17 cellular contexts compared by ENCODE assay signal in the genomic region with DNA sequence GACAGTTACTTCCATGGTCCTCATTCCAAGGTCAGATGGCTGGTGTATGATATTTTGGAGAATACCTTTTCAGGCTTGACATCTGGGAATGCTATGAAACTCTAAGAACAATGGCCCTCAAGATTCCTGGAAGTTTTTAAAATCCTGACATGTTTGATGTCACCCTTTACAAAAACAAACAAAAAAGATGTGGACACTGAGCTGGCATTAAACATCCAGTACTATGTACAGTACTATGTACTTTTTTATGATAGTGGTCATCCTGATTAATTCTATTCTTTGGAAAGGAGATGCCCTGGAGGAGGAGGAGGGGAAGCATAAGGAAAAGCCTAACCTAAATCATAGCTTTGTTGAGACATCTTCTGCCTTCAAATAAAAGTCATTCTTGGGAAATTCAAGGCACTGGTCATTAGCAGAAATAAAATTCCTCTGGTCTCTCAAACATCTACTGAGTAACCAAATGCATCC.
A peak's percentile ranks its signal among the peaks of the same experiment; 100 is the strongest.
DNase-seq lines count a peak whose midpoint lies in the region; ATAC-seq lines count a peak whose summit lies in the region.
"Had no signal": no experiment of that assay in that cellular context is flagged by ENCODE, and none has a peak within 500 bp of the region (broad histone marks: within the 10 kb centered on the region; RNA-seq: fewer than 3 reads in every experiment).

No MANE protein-coding gene starts in this region.

- peak; percentile 17 for DNase-seq in ELR (ENCODE audit: low read depth)
- DNase-seq in SJSA1 (ENCODE audit: low read depth in 1 of 2, low spot score in 2 of 2) = peak; percentile 64 to 95
- DNase-seq in fibroblast of gingiva (ENCODE audit: low read depth) = peak; percentile 15
- DNase-seq in NCI-H146 (lab: John Stamatoyannopoulos, UW) = no peak
- no peak for DNase-seq in KBM-7
- DNase-seq: activated CD4-positive, alpha-beta T cell treated with anti-CD3 and anti-CD28 coated beads, Interleukin-2, amount 10 ng/mL, durations not matched to agents 24 days and 14 days; activated naive CD4-positive, alpha-beta T cell; dermis blood vessel endothelial cell; left colon; NCI-H446; nucleus accumbens; SIG-M5; thyroid gland had no signal

- H3K4me1 ChIP-seq in SJSA1 (replicated peaks) (peaks cover 87% of the 10 kb centered on the region), skeletal muscle tissue (ENCODE audit: control insufficient read depth in 3 of 3, insufficient read depth in 3 of 3, low read length in 3 of 3) (peaks cover 0 to 8% (median 0%) of the 10 kb centered on the region in 3 donors)

- H3K27me3 ChIP-seq in SJSA1 (replicated peaks) = no peaks in the 10 kb centered on the region
- H3K27me3 ChIP-seq in skeletal muscle tissue (ENCODE audit: control insufficient read depth in 3 of 3, insufficient read depth in 3 of 3, low read length in 3 of 3) = peaks cover 0 to 4% (median 0%) of the 10 kb centered on the region in 3 donors
- H3K27me3 ChIP-seq: thyroid gland had no signal

- H3K9me3 ChIP-seq in SJSA1 (replicated peaks) (no peaks in the 10 kb centered on the region), skeletal muscle tissue (ENCODE audit: control insufficient read depth in 3 of 3, low read length in 3 of 3) (no peaks in the 10 kb centered on the region)
- H3K9me3 ChIP-seq: thyroid gland had no signal

- H3K9ac ChIP-seq in skeletal muscle tissue (ENCODE audit: low read depth in 1 of 3, low read length in 3 of 3) = no peak overlapping the region

- H3K4me3 ChIP-seq in SJSA1 (no peak overlapping the region), skeletal muscle tissue (ENCODE audit: low read length in 3 of 3) (no peak overlapping the region)
- H3K4me3 ChIP-seq: skin epidermis, thyroid gland had no signal

- H3K36me3 ChIP-seq in SJSA1 (no peaks in the 10 kb centered on the region), skeletal muscle tissue (ENCODE audit: control insufficient read depth in 3 of 3, insufficient read depth in 3 of 3, low read length in 3 of 3) (no peaks in the 10 kb centered on the region)
- H3K36me3 ChIP-seq: thyroid gland had no signal

- in situ Hi-C loops in KBM-7 (cut with MboI; ENCODE audit: low pct_unique_long_range_greater_than_20kb, low sequenced_read_pairs) = no loop called here

- H3K27ac ChIP-seq in SJSA1 (peak overlapping the region; percentile 93), skeletal muscle tissue (ENCODE audit: low read depth, low read length) (peak overlapping the region; percentile 39)
- H3K27ac ChIP-seq: C4-2B, thyroid gland had no signal

- no peak for ATAC-seq in HG03520 (IDR thresholded peaks at IDR 0.05; ENCODE audit: unreplicated experiment)
- ATAC-seq: left colon had no signal

Comparison
In these comparisons a context has a peak if more than half of its experiments do, and no peak if none do; other contexts are left out.
1. DNase-seq: peak in ELR (single experiment), SJSA1 (2 of 2) and fibroblast of gingiva (single experiment); none in NCI-H146 (single experiment) and KBM-7 (single experiment).